1 cellular context compared by ENCODE assay signal in genomic region chr16:84791088-84791487, GRCh38.
TF ChIP-seq lines count a peak whose summit lies in the region.

No MANE protein-coding gene starts in this region.

TF ChIP-seq in IMR-90, 13 proteins besides CTCF, POLR2A, EP300 and RAD21 (continued from another document):
- TF ChIP-seq USF2 (IDR thresholded peaks at IDR 0.05; ENCODE audit: low read depth, low read length) (no peak), MAFK (IDR thresholded peaks at IDR 0.05; ENCODE audit: low read depth, low read length) (no peak), CHD1 (IDR thresholded peaks at IDR 0.05; ENCODE audit: low read depth, low read length) (no peak)
